Comparison of ENCODE assay signal across 9 cellular contexts in genomic region chr13:99434258-99434788, GRCh38.
DNase-seq lines count a peak whose midpoint lies in the region; ATAC-seq and TF ChIP-seq lines count a peak whose summit lies in the region.
"Had no signal": no experiment of that assay in that cellular context is flagged by ENCODE, and none has a peak within 500 bp of the region (broad histone marks: within the 10 kb centered on the region; RNA-seq: fewer than 3 reads in every experiment).

No MANE protein-coding gene starts in this region.

- TF ChIP-seq CTCF in OCI-LY3 (IDR thresholded peaks at IDR 0.05; ENCODE audit: low read depth, low read length) (no peak), transverse colon (IDR thresholded peaks at IDR 0.05) (no peak), gastrocnemius medialis (IDR thresholded peaks at IDR 0.05 in 4 of 5, conservative IDR thresholded peaks at IDR 0.05 in 1 of 5) (no peak)

- H3K27me3 ChIP-seq in OCI-LY3 (ENCODE audit: low read depth, low read length) = peaks cover 15% of the 10 kb centered on the region
- no peaks in the 10 kb centered on the region for H3K27me3 ChIP-seq in transverse colon
- H3K27me3 ChIP-seq in gastrocnemius medialis = no peaks in the 10 kb centered on the region
- H3K27me3 ChIP-seq: testis had no signal

- no peaks in the 10 kb centered on the region for H3K36me3 ChIP-seq in OCI-LY3 (replicated peaks; ENCODE audit: low read depth, low read length)
- no peaks in the 10 kb centered on the region for H3K36me3 ChIP-seq in transverse colon
- no peaks in the 10 kb centered on the region for H3K36me3 ChIP-seq in gastrocnemius medialis
- H3K36me3 ChIP-seq: adrenal gland had no signal

- POLR2A ChIA-PET in naive thymus-derived CD8-positive, alpha-beta T cell (lab: Charles Lee) = interaction anchor here (0.5 to 5.6 kb wide), 20 partner anchors 9 to 289 kb away, joined by 3 to 60 read pairs (median 6); partner anchors contain the start of gene UBAC2

- H3K4me3 Mint-ChIP-seq in naive thymus-derived CD8-positive, alpha-beta T cell = peak overlapping the region; percentile 19 to 89 (median 70)

- in situ Hi-C loops in transverse colon (cut with MboI; ENCODE audit: low pct_ligation_motif_present in 1 of 4, low pct_unique_long_range_greater_than_20kb in 1 of 4, low sequenced_read_pairs in 3 of 4) (loop anchor here (10.0 to 25.0 kb wide), 3 partner anchors 50 to 247 kb away; no protein-coding TSS in a partner anchor), gastrocnemius medialis (cut with MboI; ENCODE audit: low sequenced_read_pairs in 4 of 4) (loop anchor here in 2 of 4 donors (10.0 to 25.0 kb wide), 2 partner anchors 70 to 172 kb away; partner anchors contain the start of genes GPR18 (in 1 of the 2) and TM9SF2 (in 1 of the 2))

- no peaks in the 10 kb centered on the region for H3K36me3 Mint-ChIP-seq in naive thymus-derived CD8-positive, alpha-beta T cell

- peaks cover 29 to 76% (median 66%) of the 10 kb centered on the region in 4 donors for H3K4me1 Mint-ChIP-seq in naive thymus-derived CD8-positive, alpha-beta T cell

- intact Hi-C loops in transverse colon (cut with DNase I; ENCODE audit: low total_unique reads) (no loop called here), gastrocnemius medialis (cut with DNase I; ENCODE audit: low total_unique reads) (no loop called here)

- peak overlapping the region; percentile 88 for H2AFZ ChIP-seq in OCI-LY3 (ENCODE audit: low read depth, low read length)

- peak overlapping the region; percentile 87 to 98 (median 96) for H3K27ac Mint-ChIP-seq in naive thymus-derived CD8-positive, alpha-beta T cell

- H3K27me3 Mint-ChIP-seq in naive thymus-derived CD8-positive, alpha-beta T cell = no peaks in the 10 kb centered on the region

- H3K79me2 ChIP-seq in OCI-LY3 (ENCODE audit: low read length) = no peaks in the 10 kb centered on the region

- H3K4me2 ChIP-seq in OCI-LY3 (ENCODE audit: low read length) = peak overlapping the region; percentile 81

- no peaks in the 10 kb centered on the region for H3K9me3 Mint-ChIP-seq in naive thymus-derived CD8-positive, alpha-beta T cell

- H3K9ac ChIP-seq in OCI-LY3 (ENCODE audit: low read length) = peak overlapping the region; percentile 64; the same call in 1 of the 2 replicates

- H4K20me1 ChIP-seq in OCI-LY3 (ENCODE audit: insufficient read depth, low read length) = no peaks in the 10 kb centered on the region

- DNase-seq in activated T-cell treated with anti-CD3 and anti-CD28 coated beads, Interleukin-2, amount 50 U/mL, for 48 hours = peak; percentile 85 to 88
- peak; percentile 44 to 90 (median 82) for DNase-seq in naive thymus-derived CD8-positive, alpha-beta T cell
- peak; percentile 44 for DNase-seq in transverse colon
- no peak for DNase-seq in NCI-H1694 (lab: John Stamatoyannopoulos, UW)
- DNase-seq in gastrocnemius medialis = no peak
- DNase-seq: testis had no signal

- no peaks in the 10 kb centered on the region for H3K9me3 ChIP-seq in OCI-LY3 (ENCODE audit: insufficient read depth, low read length)
- no peaks in the 10 kb centered on the region for H3K9me3 ChIP-seq in transverse colon
- H3K9me3 ChIP-seq in gastrocnemius medialis = no peaks in the 10 kb centered on the region
- H3K9me3 ChIP-seq: adrenal gland, testis had no signal

- TF ChIP-seq EP300 in transverse colon (IDR thresholded peaks at IDR 0.05; ENCODE audit: low read depth) = no peak

- ATAC-seq in naive thymus-derived CD8-positive, alpha-beta T cell = peak; percentile 66 to 77
- ATAC-seq in HG03378 (IDR thresholded peaks at IDR 0.05; ENCODE audit: unreplicated experiment) (no peak), gastrocnemius medialis (no peak)

- H3K4me3 ChIP-seq in OCI-LY3 (ENCODE audit: low read length) = 0 out of 2 replicates have a peak overlapping the region, but pooled peaks have one; percentile 3
- no peak overlapping the region for H3K4me3 ChIP-seq in transverse colon
- H3K4me3 ChIP-seq in gastrocnemius medialis = no peak overlapping the region
- H3K4me3 ChIP-seq: adrenal gland, testis had no signal

- peak overlapping the region; percentile 85 for H3K27ac ChIP-seq in OCI-LY3 (ENCODE audit: low read length)
- peak overlapping the region in 2 of 4 donors; percentile 32 to 38 for H3K27ac ChIP-seq in transverse colon
- no peak overlapping the region for H3K27ac ChIP-seq in gastrocnemius medialis
- H3K27ac ChIP-seq: testis had no signal

- TF ChIP-seq POLR2A in transverse colon (IDR thresholded peaks at IDR 0.05) (no peak), gastrocnemius medialis (IDR thresholded peaks at IDR 0.05) (no peak)

- peaks cover 73% of the 10 kb centered on the region for H3K4me1 ChIP-seq in OCI-LY3 (ENCODE audit: low read length)
- peaks cover 0 to 15% (median 3%) of the 10 kb centered on the region in 4 donors for H3K4me1 ChIP-seq in transverse colon
- peaks cover 5 to 6% of the 10 kb centered on the region in 2 donors for H3K4me1 ChIP-seq in gastrocnemius medialis

- WGBS in transverse colon (ENCODE audit: low coverage in 1 of 2), 2 donors = 70% methylated on average over 17 of the region's 17 CpGs; no CpG with 5 or more reads in 1 of the 2 donors

Comparison
In these comparisons a context has a peak if more than half of its experiments do, and no peak if none do; other contexts are left out.
1. DNase-seq: peak in activated T-cell treated with anti-CD3 and anti-CD28 coated beads, Interleukin-2, amount 50 U/mL, for 48 hours (2 of 2), naive thymus-derived CD8-positive, alpha-beta T cell (10 of 10) and transverse colon (single experiment); none in NCI-H1694 (single experiment) and gastrocnemius medialis (0 of 2).
2. ATAC-seq: peak in naive thymus-derived CD8-positive, alpha-beta T cell (2 of 2); none in HG03378 (single experiment) and gastrocnemius medialis (0 of 2).